ENCODE assay signal across 9 cellular contexts in genomic region chr1:25245809-25246599, GRCh38. TPM values are rescaled to one million over a fixed set of nuclear protein-coding genes. Genes with fewer than 3 reads are reported as not detected.
DNase-seq lines count a peak whose midpoint lies in the region; ATAC-seq and TF ChIP-seq lines count a peak whose summit lies in the region.
"Had no signal": no experiment of that assay in that cellular context is flagged by ENCODE, and none has a peak within 500 bp of the region (broad histone marks: within the 10 kb centered on the region; RNA-seq: fewer than 3 reads in every experiment).

No MANE protein-coding gene starts in this region.

- peak; percentile 30 for DNase-seq in GM03348 (ENCODE audit: low spot score)
- peak; percentile 44 for DNase-seq in LHCN-M2 (ENCODE audit: low read depth)
- no peak for DNase-seq in astrocyte of the cerebellum (ENCODE audit: low read depth)
- DNase-seq in islet precursor cell, result peak; percentile 38

- H3K9ac ChIP-seq in subcutaneous abdominal adipose tissue (ENCODE audit: low read length in 5 of 5), result peak overlapping the region; percentile 77 to 98 (median 96)

- H3K27me3 ChIP-seq in subcutaneous abdominal adipose tissue (ENCODE audit: control insufficient read depth in 5 of 5, insufficient read depth in 4 of 5, low read length in 5 of 5), result no peaks in the 10 kb centered on the region

- TF ChIP-seq CTCF in astrocyte of the cerebellum (IDR thresholded peaks at IDR 0.05; ENCODE audit: low read depth, low read length, missing control alignments), result no peak

- no peak for ATAC-seq in GM18511 (IDR thresholded peaks at IDR 0.05; ENCODE audit: unreplicated experiment)
- no peak for ATAC-seq in GM21423 (IDR thresholded peaks at IDR 0.05; ENCODE audit: unreplicated experiment)
- no peak for ATAC-seq in GM19023 (IDR thresholded peaks at IDR 0.05; ENCODE audit: unreplicated experiment)

- in situ Hi-C loops in astrocyte of the cerebellum (cut with HindIII; ENCODE audit: low sequenced_read_pairs), result no loop called here

- peak overlapping the region; percentile 97 for H3K27ac ChIP-seq in subcutaneous abdominal adipose tissue (ENCODE audit: low read depth, low read length)

- peaks cover 28 to 43% (median 36%) of the 10 kb centered on the region in 5 donors for H3K36me3 ChIP-seq in subcutaneous abdominal adipose tissue (ENCODE audit: control insufficient read depth in 5 of 5, insufficient read depth in 5 of 5, low read length in 5 of 5)

- no peaks in the 10 kb centered on the region for H3K9me3 ChIP-seq in subcutaneous abdominal adipose tissue (ENCODE audit: control insufficient read depth in 5 of 5, low read length in 5 of 5)

- H3K4me3 ChIP-seq in astrocyte of the cerebellum (ENCODE audit: low read depth, low read length) (peak overlapping the region; percentile 99), subcutaneous abdominal adipose tissue (ENCODE audit: low read depth in 1 of 5, low read length in 5 of 5) (peak overlapping the region; percentile 85 to 99 (median 99))

- H3K4me1 ChIP-seq in subcutaneous abdominal adipose tissue (ENCODE audit: control insufficient read depth in 5 of 5, insufficient read depth in 5 of 5, low read length in 5 of 5), result peaks cover 2 to 40% (median 35%) of the 10 kb centered on the region in 5 donors

RNA-seq across cellular contexts. Expression of gene RSRP1, which starts 1.2 kb away (rescaled TPM):
- total RNA-seq in LHCN-M2 (2014; rRNA removed), result 65.3 and 75.0 TPM in 2 replicates
- polyA plus RNA-seq in LHCN-M2 (2012), result 15.5 TPM

RNA-seq across cellular contexts. Expression of gene SYF2, which starts 13.7 kb away (rescaled TPM):
- 50.4 and 52.6 TPM in 2 replicates for total RNA-seq in LHCN-M2 (2014; rRNA removed)
- 29.5 TPM for polyA plus RNA-seq in LHCN-M2 (2012)

RNA-seq across cellular contexts. Expression of gene RHD, which starts 26.3 kb away (rescaled TPM):
- not detected in 2 replicates for total RNA-seq in LHCN-M2 (2014; rRNA removed)
- polyA plus RNA-seq in LHCN-M2 (2012), result not detected
- total RNA-seq: activated CD8-positive, alpha-beta memory T cell treated with anti-CD3 and anti-CD28 coated beads for 36 hours had no signal
